15 cellular contexts compared by ENCODE assay signal in genomic region chr6:70684794-70685493, GRCh38. TPM values are rescaled to one million over a fixed set of nuclear protein-coding genes. Genes with fewer than 3 reads are reported as not detected.
A peak's percentile ranks its signal among the peaks of the same experiment; 100 is the strongest.
DNase-seq lines count a peak whose midpoint lies in the region; ATAC-seq, FAIRE-seq and TF ChIP-seq lines count a peak whose summit lies in the region.
"Had no signal": no experiment of that assay in that cellular context is flagged by ENCODE, and none has a peak within 500 bp of the region (broad histone marks: within the 10 kb centered on the region; RNA-seq: fewer than 3 reads in every experiment).

No MANE protein-coding gene starts in this region.

- no peak for TF ChIP-seq POLR2A in A549 (IDR thresholded peaks at IDR 0.05; ENCODE audit: low read length)

- POLR2A ChIA-PET in A549 (lab: Yijun Ruan, JAX) = no interaction called here
- POLR2A ChIA-PET in activated CD8-positive, alpha-beta T cell treated with anti-CD3 and anti-CD28 coated beads, Interleukin-2, amount 10 ng/mL, durations not matched to agents 7 days and 5 days (lab: Charles Lee) = interaction anchor here (0.8 kb wide), 1 partner anchor 10 kb away, joined by 3 read pairs; no protein-coding TSS in a partner anchor

- H3K27me3 ChIP-seq in GM23248 (replicated peaks; ENCODE audit: insufficient read depth) = no peaks in the 10 kb centered on the region
- H3K27me3 ChIP-seq: BLaER1, SJSA1 had no signal

- CTCF ChIA-PET in A549 (lab: Yijun Ruan, JAX) (interaction anchor here (0.6 to 1.6 kb wide), 7 partner anchors 9 to 374 kb away, joined by 3 to 6 read pairs (median 3); no protein-coding TSS in a partner anchor), Calu3 (lab: Charles Lee) (interaction anchor here (0.6 to 1.9 kb wide), 6 partner anchors 10 to 464 kb away, joined by 3 to 10 read pairs (median 4); partner anchors contain the start of gene SMAP1)
- CTCF ChIA-PET in activated CD8-positive, alpha-beta T cell treated with anti-CD3 and anti-CD28 coated beads, Interleukin-2, amount 10 ng/mL, durations not matched to agents 7 days and 5 days (lab: Charles Lee) = interaction anchor here (1.0 to 5.0 kb wide), 7 partner anchors 16 to 313 kb away, joined by 3 to 53 read pairs (median 4); partner anchors contain the start of gene SDHAF4

- H3K4me1 Mint-ChIP-seq in Calu3 (ENCODE audit: low read depth, unreplicated experiment) (peaks cover 23% of the 10 kb centered on the region), memory B cell (peaks cover 23% of the 10 kb centered on the region)
- H3K4me1 Mint-ChIP-seq in activated CD8-positive, alpha-beta T cell treated with anti-CD3 and anti-CD28 coated beads, Interleukin-2, amount 10 ng/mL, durations not matched to agents 7 days and 5 days (ENCODE audit: low read depth) = peaks cover 28% of the 10 kb centered on the region

- H3K36me3 Mint-ChIP-seq in Calu3 (ENCODE audit: insufficient read depth, unreplicated experiment) (no peaks in the 10 kb centered on the region), memory B cell (peaks cover under 1% of the 10 kb centered on the region)
- H3K36me3 Mint-ChIP-seq in activated CD8-positive, alpha-beta T cell treated with anti-CD3 and anti-CD28 coated beads, Interleukin-2, amount 10 ng/mL, durations not matched to agents 7 days and 5 days (ENCODE audit: low read depth) = peaks cover 11% of the 10 kb centered on the region

- H3K9me3 ChIP-seq in A549 (no peaks in the 10 kb centered on the region), GM23248 (ENCODE audit: low read depth) (no peaks in the 10 kb centered on the region)
- H3K9me3 ChIP-seq: prostate gland, SJSA1 had no signal

- no peak for DNase-seq in A549 (ENCODE audit: low read depth in 1 of 2, low spot score in 1 of 2)
- no peak for DNase-seq in Calu3
- DNase-seq in activated CD8-positive, alpha-beta T cell treated with anti-CD3 and anti-CD28 coated beads, Interleukin-2, amount 10 ng/mL, durations not matched to agents 7 days and 5 days = no peak
- no peak for DNase-seq in memory B cell (ENCODE audit: low spot score in 2 of 2)
- no peak for DNase-seq in GM20000 (ENCODE audit: low spot score)
- no peak for DNase-seq in GM23248
- DNase-seq: activated CD8-positive, alpha-beta memory T cell treated with anti-CD3 and anti-CD28 coated beads, Interleukin-2, amount 50 U/mL, for 4 hours; cortex of kidney; NCI-H2081 treated with DMSO at 0.1 percent for 48 hours had no signal

- H3K4me2 ChIP-seq in A549 (peak overlapping the region; percentile 48), GM23248 (ENCODE audit: unreplicated experiment) (no peak overlapping the region)
- H3K4me2 ChIP-seq: BLaER1 had no signal

- no peak for TF ChIP-seq RAD21 in A549 (conservative IDR thresholded peaks at IDR 0.05 in 1 of 2, IDR thresholded peaks at IDR 0.05 in 1 of 2)

- BruUV-seq in Calu3 (replicated peaks; lab: Mats Ljungman, UMichigan) = no TSS peak

- ATAC-seq in A549 = no peak; a peak in 1 of 6 replicates
- ATAC-seq in activated CD8-positive, alpha-beta T cell treated with anti-CD3 and anti-CD28 coated beads, Interleukin-2, amount 10 ng/mL, durations not matched to agents 7 days and 5 days = no peak
- no peak for ATAC-seq in memory B cell (ENCODE audit: low read depth)
- no peak for ATAC-seq in HG03432 (IDR thresholded peaks at IDR 0.05; ENCODE audit: unreplicated experiment)
- no peak for ATAC-seq in GM21447 (IDR thresholded peaks at IDR 0.05; ENCODE audit: unreplicated experiment)

- H3K9ac ChIP-seq in GM23248 = no peak overlapping the region
- H3K9ac ChIP-seq: BLaER1 had no signal

- in situ Hi-C loops in GM23248 (cut with MboI) = loop anchor here (10.0 kb wide), 1 partner anchor 130 kb away; no protein-coding TSS in a partner anchor

- H3K9me2 ChIP-seq in GM23248 (ENCODE audit: insufficient read depth) = no peaks in the 10 kb centered on the region

- peaks cover 92% of the 10 kb centered on the region for H3K79me2 ChIP-seq in GM23248 (ENCODE audit: insufficient read depth)

- intact Hi-C loops in Calu3 (cut with micrococcal nuclease; ENCODE audit: unreplicated experiment) = no loop called here

- FAIRE-seq in A549 (lab: Jason Lieb, UNC) = no peak

- H3K36me3 ChIP-seq in GM23248 (ENCODE audit: low read depth) = no peaks in the 10 kb centered on the region
- H3K36me3 ChIP-seq: BLaER1, prostate gland, SJSA1 had no signal

- H3K9me3 Mint-ChIP-seq in Calu3 (ENCODE audit: low read depth, unreplicated experiment) = no peaks in the 10 kb centered on the region
- H3K9me3 Mint-ChIP-seq in activated CD8-positive, alpha-beta T cell treated with anti-CD3 and anti-CD28 coated beads, Interleukin-2, amount 10 ng/mL, durations not matched to agents 7 days and 5 days (ENCODE audit: insufficient read depth) = no peaks in the 10 kb centered on the region
- H3K9me3 Mint-ChIP-seq in memory B cell = peaks cover under 1% of the 10 kb centered on the region

- H2AFZ ChIP-seq in GM23248 = no peak overlapping the region

- TF ChIP-seq EP300 in A549 (IDR thresholded peaks at IDR 0.05) = no peak

- no peaks in the 10 kb centered on the region; the same call in 1 of the 2 replicates for H3F3A ChIP-seq in GM23248 (ENCODE audit: insufficient read depth)

- peak overlapping the region; percentile 31 for H3K27ac Mint-ChIP-seq in Calu3 (ENCODE audit: unreplicated experiment)
- peak overlapping the region; percentile 6 for H3K27ac Mint-ChIP-seq in activated CD8-positive, alpha-beta T cell treated with anti-CD3 and anti-CD28 coated beads, Interleukin-2, amount 10 ng/mL, durations not matched to agents 7 days and 5 days
- peak overlapping the region; percentile 26 for H3K27ac Mint-ChIP-seq in memory B cell

- no peak overlapping the region for H3K27ac ChIP-seq in A549
- H3K27ac ChIP-seq in GM23248 = no peak overlapping the region
- H3K27ac ChIP-seq: BLaER1, HL-60, prostate gland, SJSA1 had no signal

- H3K4me3 ChIP-seq in A549 = no peak overlapping the region
- no peak overlapping the region for H3K4me3 ChIP-seq in GM23248
- H3K4me3 ChIP-seq: BLaER1, prostate gland, SJSA1 had no signal

- TF ChIP-seq CTCF in A549 (IDR thresholded peaks at IDR 0.05) (no peak), Calu3 (IDR thresholded peaks at IDR 0.05; ENCODE audit: unreplicated experiment) (no peak), GM20000 (IDR thresholded peaks at IDR 0.05; ENCODE audit: extremely low read depth, missing control alignments) (no peak)

- H4K20me1 ChIP-seq in GM23248 (ENCODE audit: insufficient read depth) = peaks cover 10% of the 10 kb centered on the region; the same call in 1 of the 2 replicates

- peak overlapping the region; percentile 25 for H3K4me3 Mint-ChIP-seq in Calu3 (ENCODE audit: low read depth, unreplicated experiment)
- H3K4me3 Mint-ChIP-seq in activated CD8-positive, alpha-beta T cell treated with anti-CD3 and anti-CD28 coated beads, Interleukin-2, amount 10 ng/mL, durations not matched to agents 7 days and 5 days = no peak overlapping the region
- no peak overlapping the region for H3K4me3 Mint-ChIP-seq in memory B cell

- no peaks in the 10 kb centered on the region for H3K27me3 Mint-ChIP-seq in Calu3 (ENCODE audit: unreplicated experiment)
- no peaks in the 10 kb centered on the region for H3K27me3 Mint-ChIP-seq in activated CD8-positive, alpha-beta T cell treated with anti-CD3 and anti-CD28 coated beads, Interleukin-2, amount 10 ng/mL, durations not matched to agents 7 days and 5 days (ENCODE audit: low read depth)
- no peaks in the 10 kb centered on the region for H3K27me3 Mint-ChIP-seq in memory B cell

- WGBS in A549 (ENCODE audit: missing lambda C conversion rate) = 7% methylated on average over 1 of the region's 1 CpG
- WGBS in GM23248 (ENCODE audit: low coverage in 1 of 2, low lambda C conversion rate in 2 of 2, missing lambda C conversion rate in 2 of 2), 2 experiments = 0 to 7% methylated on average over 1 of the region's 1 CpG

- H3K4me1 ChIP-seq in A549 (peaks cover 14% of the 10 kb centered on the region), GM23248 (ENCODE audit: insufficient read depth) (peaks cover 12% of the 10 kb centered on the region; the same call in 1 of the 2 replicates)
- H3K4me1 ChIP-seq: BLaER1 had no signal

TF ChIP-seq in A549, 52 proteins besides CTCF, POLR2A, EP300 and RAD21:
- TF ChIP-seq POLR2AphosphoS2 (conservative IDR thresholded peaks at IDR 0.05; ENCODE audit: low read length) = no peak
- no peak for TF ChIP-seq KDM1A (IDR thresholded peaks at IDR 0.05; ENCODE audit: low read depth)
- no peak for TF ChIP-seq CBX8 (IDR thresholded peaks at IDR 0.05)
- TF ChIP-seq ZNF302 (CRISPR knock-in tag; IDR thresholded peaks at IDR 0.05) = no peak
- no peak for TF ChIP-seq JUNB (IDR thresholded peaks at IDR 0.05)

RNA-seq across cellular contexts. Expression of gene SMAP1, which starts 17.3 kb away (rescaled TPM):
- polyA plus RNA-seq in A549 (2011; rRNA removed) = 27.4 and 27.8 TPM in 2 replicates
- polyA plus RNA-seq in A549 (2012; cell fraction: cytosol; rRNA removed) = 10.6 and 13.4 TPM in 2 replicates
- 11.0 and 11.2 TPM in 2 replicates for polyA plus RNA-seq in A549 (2012; cell fraction: nucleus; rRNA removed)
- 14.5 to 15.9 TPM (median 15.6 TPM) in 3 replicates for polyA plus RNA-seq in A549 (2017; fragmentation: RNase III; extraction: RNeasy Plus Mini Kit Qiagen cat#74134 plus additional on column Dnase treatment)
- 22.2 TPM in 2 replicates for polyA minus RNA-seq in A549 (2011; rRNA and poly(A)+ RNA removed)
- 34.7 and 35.7 TPM in 2 replicates for total RNA-seq in Calu3 (2022)
- 10 to 100 TPM; 36.3 to 38.7 TPM for total RNA-seq in activated CD8-positive, alpha-beta T cell treated with anti-CD3 and anti-CD28 coated beads, Interleukin-2, amount 10 ng/mL, durations not matched to agents 7 days and 5 days
- 13.7 and 18.4 TPM in 2 replicates for total RNA-seq in GM23248 (2014; rRNA removed; shearing (Covaris generic))
- 18.0 and 20.1 TPM in 2 replicates for polyA plus RNA-seq in GM23248 (2016; fragmentation: Nextera tagmentation; extraction: Ambion mirVana)
